14 cellular contexts compared by ENCODE assay signal in genomic region chr2:118808429-118808809, GRCh38. TPM values are rescaled to one million over a fixed set of nuclear protein-coding genes. Genes with fewer than 3 reads are reported as not detected.
DNase-seq lines count a peak whose midpoint lies in the region; ATAC-seq and TF ChIP-seq lines count a peak whose summit lies in the region.
"Had no signal": no experiment of that assay in that cellular context is flagged by ENCODE, and none has a peak within 500 bp of the region (broad histone marks: within the 10 kb centered on the region; RNA-seq: fewer than 3 reads in every experiment).

No MANE protein-coding gene starts in this region.

- peak overlapping the region; percentile 39 to 59 for H3K4me3 Mint-ChIP-seq in activated T-cell treated with anti-CD3 and anti-CD28 coated beads, Interleukin-2, amount 50 U/mL, for 72 hours
- peak overlapping the region; percentile 5 for H3K4me3 Mint-ChIP-seq in stimulated activated memory B cell treated with anti-CD40 and anti-IgM and Interleukin-4, amounts not matched to agents 10 μg/mL and 1 μg/mL and 100 μg/mL, for 72 hours
- H3K4me3 Mint-ChIP-seq in activated CD8-positive, alpha-beta memory T cell treated with anti-CD3 and anti-CD28 coated beads, Interleukin-2, amount 10 ng/mL, durations not matched to agents 7 days and 5 days = no peak overlapping the region
- H3K4me3 Mint-ChIP-seq: natural killer cell treated with Interleukin-12 subunit alpha and Interleukin-12 subunit beta and Interleukin-15 and Interleukin-18, amount 100 ng/mL, for 72 hours had no signal

- no peak overlapping the region for H3K27ac Mint-ChIP-seq in activated T-cell treated with anti-CD3 and anti-CD28 coated beads, Interleukin-2, amount 50 U/mL, for 72 hours
- no peak overlapping the region for H3K27ac Mint-ChIP-seq in stimulated activated memory B cell treated with anti-CD40 and anti-IgM and Interleukin-4, amounts not matched to agents 10 μg/mL and 1 μg/mL and 100 μg/mL, for 72 hours
- no peak overlapping the region for H3K27ac Mint-ChIP-seq in activated CD8-positive, alpha-beta memory T cell treated with anti-CD3 and anti-CD28 coated beads, Interleukin-2, amount 10 ng/mL, durations not matched to agents 7 days and 5 days
- H3K27ac Mint-ChIP-seq: natural killer cell treated with Interleukin-12 subunit alpha and Interleukin-12 subunit beta and Interleukin-15 and Interleukin-18, amount 100 ng/mL, for 72 hours had no signal

- peak overlapping the region; percentile 0 for H3K4me3 ChIP-seq in astrocyte of the cerebellum (ENCODE audit: low read depth, low read length)
- H3K4me3 ChIP-seq: uterus had no signal

- H3K36me3 Mint-ChIP-seq in activated T-cell treated with anti-CD3 and anti-CD28 coated beads, Interleukin-2, amount 50 U/mL, for 72 hours (ENCODE audit: insufficient read depth in 2 of 2) = no peaks in the 10 kb centered on the region
- no peaks in the 10 kb centered on the region for H3K36me3 Mint-ChIP-seq in stimulated activated memory B cell treated with anti-CD40 and anti-IgM and Interleukin-4, amounts not matched to agents 10 μg/mL and 1 μg/mL and 100 μg/mL, for 72 hours
- no peaks in the 10 kb centered on the region for H3K36me3 Mint-ChIP-seq in activated CD8-positive, alpha-beta memory T cell treated with anti-CD3 and anti-CD28 coated beads, Interleukin-2, amount 10 ng/mL, durations not matched to agents 7 days and 5 days
- H3K36me3 Mint-ChIP-seq: natural killer cell treated with Interleukin-12 subunit alpha and Interleukin-12 subunit beta and Interleukin-15 and Interleukin-18, amount 100 ng/mL, for 72 hours had no signal

- DNase-seq in activated T-cell treated with anti-CD3 and anti-CD28 coated beads, Interleukin-2, amount 50 U/mL, for 72 hours = no peak
- no peak for DNase-seq in activated T-cell treated with anti-CD3 and anti-CD28 coated beads for 4 hours
- DNase-seq in astrocyte of the cerebellum (ENCODE audit: low read depth) = no peak
- peak; percentile 35 for DNase-seq in left kidney (ENCODE audit: low read depth, low spot score)
- no peak for DNase-seq in GM19238 (ENCODE audit: insufficient read length, low spot score)
- no peak for DNase-seq in activated CD8-positive, alpha-beta memory T cell treated with anti-CD3 and anti-CD28 coated beads, Interleukin-2, amount 10 ng/mL, durations not matched to agents 7 days and 5 days
- DNase-seq: aorta, EL, NCI-H2227 treated with DMSO at 0.1 percent for 48 hours, spleen, uterus had no signal

- H3K4me1 Mint-ChIP-seq in activated T-cell treated with anti-CD3 and anti-CD28 coated beads, Interleukin-2, amount 50 U/mL, for 72 hours (ENCODE audit: low read depth) = peaks cover 4% of the 10 kb centered on the region
- peaks cover 11% of the 10 kb centered on the region for H3K4me1 Mint-ChIP-seq in stimulated activated memory B cell treated with anti-CD40 and anti-IgM and Interleukin-4, amounts not matched to agents 10 μg/mL and 1 μg/mL and 100 μg/mL, for 72 hours
- no peaks in the 10 kb centered on the region for H3K4me1 Mint-ChIP-seq in activated CD8-positive, alpha-beta memory T cell treated with anti-CD3 and anti-CD28 coated beads, Interleukin-2, amount 10 ng/mL, durations not matched to agents 7 days and 5 days

- peaks cover 74% of the 10 kb centered on the region for H3K27me3 Mint-ChIP-seq in activated T-cell treated with anti-CD3 and anti-CD28 coated beads, Interleukin-2, amount 50 U/mL, for 72 hours (ENCODE audit: low read depth)
- H3K27me3 Mint-ChIP-seq in stimulated activated memory B cell treated with anti-CD40 and anti-IgM and Interleukin-4, amounts not matched to agents 10 μg/mL and 1 μg/mL and 100 μg/mL, for 72 hours = peaks cover 58% of the 10 kb centered on the region
- H3K27me3 Mint-ChIP-seq in activated CD8-positive, alpha-beta memory T cell treated with anti-CD3 and anti-CD28 coated beads, Interleukin-2, amount 10 ng/mL, durations not matched to agents 7 days and 5 days = peaks cover 53% of the 10 kb centered on the region

- ATAC-seq in activated T-cell treated with anti-CD3 and anti-CD28 coated beads, Interleukin-2, amount 50 U/mL, for 72 hours (replicated peaks in 1 of 2) = no peak
- no peak for ATAC-seq in stimulated activated memory B cell treated with anti-CD40 and anti-IgM and Interleukin-4, amounts not matched to agents 10 μg/mL and 1 μg/mL and 100 μg/mL, for 72 hours
- ATAC-seq in HG02973 (IDR thresholded peaks at IDR 0.05; ENCODE audit: unreplicated experiment) = no peak
- ATAC-seq in activated CD8-positive, alpha-beta memory T cell treated with anti-CD3 and anti-CD28 coated beads, Interleukin-2, amount 10 ng/mL, durations not matched to agents 7 days and 5 days = no peak
- ATAC-seq: natural killer cell treated with Interleukin-12 subunit alpha and Interleukin-12 subunit beta and Interleukin-15 and Interleukin-18, amount 100 ng/mL, for 72 hours had no signal

- in situ Hi-C loops in astrocyte of the cerebellum (cut with HindIII; ENCODE audit: low sequenced_read_pairs) = no loop called here

- no peaks in the 10 kb centered on the region for H3K9me3 Mint-ChIP-seq in activated T-cell treated with anti-CD3 and anti-CD28 coated beads, Interleukin-2, amount 50 U/mL, for 72 hours
- H3K9me3 Mint-ChIP-seq in stimulated activated memory B cell treated with anti-CD40 and anti-IgM and Interleukin-4, amounts not matched to agents 10 μg/mL and 1 μg/mL and 100 μg/mL, for 72 hours = no peaks in the 10 kb centered on the region
- H3K9me3 Mint-ChIP-seq in activated CD8-positive, alpha-beta memory T cell treated with anti-CD3 and anti-CD28 coated beads, Interleukin-2, amount 10 ng/mL, durations not matched to agents 7 days and 5 days (ENCODE audit: low read depth) = no peaks in the 10 kb centered on the region

- CTCF ChIA-PET in activated CD8-positive, alpha-beta memory T cell treated with anti-CD3 and anti-CD28 coated beads, Interleukin-2, amount 10 ng/mL, durations not matched to agents 7 days and 5 days (lab: Charles Lee) = no interaction called here

- no peak for TF ChIP-seq CTCF in astrocyte of the cerebellum (IDR thresholded peaks at IDR 0.05; ENCODE audit: low read depth, low read length, missing control alignments)

RNA-seq across cellular contexts. Expression of gene EN1, which starts 39.0 kb away (rescaled TPM):
- total RNA-seq in activated T-cell treated with anti-CD3 and anti-CD28 coated beads, Interleukin-2, amount 50 U/mL, for 72 hours = not detected
- not detected for total RNA-seq in activated CD8-positive, alpha-beta memory T cell treated with anti-CD3 and anti-CD28 coated beads, Interleukin-2, amount 10 ng/mL, durations not matched to agents 7 days and 5 days
- total RNA-seq: aorta; natural killer cell treated with Interleukin-12 subunit alpha and Interleukin-12 subunit beta and Interleukin-15 and Interleukin-18, amount 100 ng/mL, for 72 hours; spleen; uterus had no signal
